28 cellular contexts compared by ENCODE assay signal in genomic region chr4:184090571-184090970, GRCh38.
"Had no signal": no experiment of that assay in that cellular context is flagged by ENCODE, and none has a peak within 500 bp of the region (broad histone marks: within the 10 kb centered on the region; RNA-seq: fewer than 3 reads in every experiment).

No MANE protein-coding gene starts in this region.

- H3K9me3 Mint-ChIP-seq: stimulated activated effector memory CD8-positive, alpha-beta T cell treated with anti-CD3 and anti-CD28 coated beads, Interleukin-12 subunit alpha, Interleukin-12 subunit beta, amount 100 ng/mL, for 72 hours; stimulated activated memory B cell treated with anti-CD40 and anti-IgM and Interleukin-4, amounts not matched to agents 10 μg/mL and 1 μg/mL and 100 μg/mL, for 72 hours; stimulated activated naive CD8-positive, alpha-beta T cell treated with anti-CD3 and anti-CD28 coated beads, Interleukin-15, amount 100 ng/mL, for 72 hours; stimulated activated naive CD8-positive, alpha-beta T cell treated with anti-CD3 and anti-CD28 coated beads, Interleukin-15, Interleukin-2, amounts not matched to agents 100 ng/mL and 50 ng/mL, for 24 hours; type B pancreatic cell had no signal

- H3K27ac Mint-ChIP-seq: stimulated activated effector memory CD8-positive, alpha-beta T cell treated with anti-CD3 and anti-CD28 coated beads, Interleukin-12 subunit alpha, Interleukin-12 subunit beta, amount 100 ng/mL, for 72 hours; stimulated activated memory B cell treated with anti-CD40 and anti-IgM and Interleukin-4, amounts not matched to agents 10 μg/mL and 1 μg/mL and 100 μg/mL, for 72 hours; stimulated activated naive B cell treated with anti-CD40 and anti-IgM and Interleukin-4, amounts not matched to agents 10 μg/mL and 1 μg/mL and 100 μg/mL, for 72 hours; stimulated activated naive CD8-positive, alpha-beta T cell treated with anti-CD3 and anti-CD28 coated beads, Interleukin-15, amount 100 ng/mL, for 72 hours; stimulated activated naive CD8-positive, alpha-beta T cell treated with anti-CD3 and anti-CD28 coated beads, Interleukin-15, Interleukin-2, amounts not matched to agents 100 ng/mL and 50 ng/mL, for 24 hours; type B pancreatic cell had no signal

- H3K36me3 Mint-ChIP-seq: stimulated activated effector memory CD8-positive, alpha-beta T cell treated with anti-CD3 and anti-CD28 coated beads, Interleukin-12 subunit alpha, Interleukin-12 subunit beta, amount 100 ng/mL, for 72 hours; stimulated activated memory B cell treated with anti-CD40 and anti-IgM and Interleukin-4, amounts not matched to agents 10 μg/mL and 1 μg/mL and 100 μg/mL, for 72 hours; stimulated activated naive B cell treated with anti-CD40 and anti-IgM and Interleukin-4, amounts not matched to agents 10 μg/mL and 1 μg/mL and 100 μg/mL, for 72 hours; type B pancreatic cell had no signal

- FAIRE-seq: urothelium cell line had no signal

- DNase-seq: stimulated activated CD4-positive, alpha-beta T cell treated with anti-CD3 and anti-CD28 coated beads, Interleukin-2, amount 100 ng/mL, for 48 hours; stimulated activated CD4-positive, alpha-beta T cell treated with anti-CD3 and anti-CD28 coated beads, Interleukin-4, amount 100 ng/mL, for 1 hour; stimulated activated CD4-positive, alpha-beta T cell treated with anti-CD3 and anti-CD28 coated beads, Interleukin-4, amount 100 ng/mL, for 24 hours; stimulated activated CD4-positive, alpha-beta T cell treated with anti-CD3 and anti-CD28 coated beads, Interleukin-4, amount 100 ng/mL, for 4 hours; stimulated activated CD8-positive, alpha-beta memory T cell treated with anti-CD3 and anti-CD28 coated beads, Interleukin-4, amount 100 ng/mL, for 48 hours; stimulated activated naive B cell treated with anti-CD40 and anti-IgM and Interleukin-4, amounts not matched to agents 10 μg/mL and 1 μg/mL and 100 μg/mL, for 72 hours; stimulated activated naive CD4-positive, alpha-beta T cell; stimulated activated naive CD4-positive, alpha-beta T cell treated with Interleukin-2 at 50 U/mL for 16 hours; stimulated activated naive CD8-positive, alpha-beta T cell treated with anti-CD3 and anti-CD28 coated beads, Interleukin-15, amount 100 ng/mL, for 72 hours; stimulated activated naive CD8-positive, alpha-beta T cell treated with anti-CD3 and anti-CD28 coated beads, Interleukin-15, Interleukin-2, amounts not matched to agents 100 U/mL and 50 U/mL, for 24 hours; stomach; substantia nigra; testis; thyroid gland; tibial artery; transverse colon; upper lobe of right lung; uterus had no signal

- H3K36me3 ChIP-seq: stomach, suprapubic skin, thoracic aorta, thyroid gland, tibial artery, tibial nerve, transverse colon, upper lobe of left lung, upper lobe of right lung, uterus, vagina had no signal

- H3K27ac ChIP-seq: stomach, suprapubic skin, testis, thoracic aorta, thyroid gland, tibial artery, tibial nerve, transverse colon, upper lobe of left lung, upper lobe of right lung, uterus, vagina had no signal

- H3K4me3 ChIP-seq: stomach, suprapubic skin, testis, thoracic aorta, thyroid gland, tibial artery, tibial nerve, transverse colon, upper lobe of left lung, upper lobe of right lung, uterus, vagina had no signal

- H3K4me1 ChIP-seq: suprapubic skin, testis, thyroid gland, tibial artery, tibial nerve, transverse colon, upper lobe of left lung, upper lobe of right lung, uterus, vagina had no signal

- H3K4me3 Mint-ChIP-seq: stimulated activated effector memory CD8-positive, alpha-beta T cell treated with anti-CD3 and anti-CD28 coated beads, Interleukin-12 subunit alpha, Interleukin-12 subunit beta, amount 100 ng/mL, for 72 hours; stimulated activated memory B cell treated with anti-CD40 and anti-IgM and Interleukin-4, amounts not matched to agents 10 μg/mL and 1 μg/mL and 100 μg/mL, for 72 hours; stimulated activated naive B cell treated with anti-CD40 and anti-IgM and Interleukin-4, amounts not matched to agents 10 μg/mL and 1 μg/mL and 100 μg/mL, for 72 hours; stimulated activated naive CD8-positive, alpha-beta T cell treated with anti-CD3 and anti-CD28 coated beads, Interleukin-15, amount 100 ng/mL, for 72 hours; stimulated activated naive CD8-positive, alpha-beta T cell treated with anti-CD3 and anti-CD28 coated beads, Interleukin-15, Interleukin-2, amounts not matched to agents 100 ng/mL and 50 ng/mL, for 24 hours; type B pancreatic cell had no signal

- H3K4me1 Mint-ChIP-seq: stimulated activated effector memory CD8-positive, alpha-beta T cell treated with anti-CD3 and anti-CD28 coated beads, Interleukin-12 subunit alpha, Interleukin-12 subunit beta, amount 100 ng/mL, for 72 hours; stimulated activated memory B cell treated with anti-CD40 and anti-IgM and Interleukin-4, amounts not matched to agents 10 μg/mL and 1 μg/mL and 100 μg/mL, for 72 hours; stimulated activated naive B cell treated with anti-CD40 and anti-IgM and Interleukin-4, amounts not matched to agents 10 μg/mL and 1 μg/mL and 100 μg/mL, for 72 hours; stimulated activated naive CD8-positive, alpha-beta T cell treated with anti-CD3 and anti-CD28 coated beads, Interleukin-15, amount 100 ng/mL, for 72 hours had no signal

- H3K27me3 ChIP-seq: stomach, suprapubic skin, testis, thyroid gland, tibial artery, tibial nerve, transverse colon, upper lobe of left lung, upper lobe of right lung, uterus, vagina had no signal

- H3K27me3 Mint-ChIP-seq: stimulated activated naive B cell treated with anti-CD40 and anti-IgM and Interleukin-4, amounts not matched to agents 10 μg/mL and 1 μg/mL and 100 μg/mL, for 72 hours had no signal

- H3K9me3 ChIP-seq: suprapubic skin, testis, thoracic aorta, thyroid gland, upper lobe of left lung, upper lobe of right lung, uterus, vagina had no signal
